18 cellular contexts compared by ENCODE assay signal in genomic region chr19:11684987-11685675, GRCh38. TPM values are rescaled to one million over a fixed set of nuclear protein-coding genes. Genes with fewer than 3 reads are reported as not detected.
DNase-seq lines count a peak whose midpoint lies in the region; ATAC-seq and TF ChIP-seq lines count a peak whose summit lies in the region.
"Had no signal": no experiment of that assay in that cellular context is flagged by ENCODE, and none has a peak within 500 bp of the region (broad histone marks: within the 10 kb centered on the region; RNA-seq: fewer than 3 reads in every experiment).

No MANE protein-coding gene starts in this region.

- H3K36me3 ChIP-seq in HEK293 (ENCODE audit: control insufficient read depth in 2 of 2, insufficient read depth in 1 of 2, low read length in 2 of 2) = peaks cover 0 to 73% of the 10 kb centered on the region in 2 experiments; a peak in 2 of 3 replicates
- H3K36me3 ChIP-seq in OCI-LY3 (replicated peaks; ENCODE audit: low read depth, low read length) = peaks cover 95% of the 10 kb centered on the region
- H3K36me3 ChIP-seq in endodermal cell (ENCODE audit: control insufficient read depth, insufficient read depth, low read length) = peaks cover 71% of the 10 kb centered on the region
- H3K36me3 ChIP-seq in subcutaneous abdominal adipose tissue (ENCODE audit: control insufficient read depth in 5 of 5, insufficient read depth in 5 of 5, low read length in 5 of 5) = peaks cover 0 to 15% (median 4%) of the 10 kb centered on the region in 5 donors

- no peak overlapping the region for H2AFZ ChIP-seq in OCI-LY3 (ENCODE audit: low read depth, low read length)
- H2AFZ ChIP-seq: GM23338 had no signal

- H3K36me3 Mint-ChIP-seq in endodermal cell (ENCODE audit: low read depth) = peaks cover 68% of the 10 kb centered on the region

- no peak for ATAC-seq in GM21717 (IDR thresholded peaks at IDR 0.05; ENCODE audit: unreplicated experiment)
- ATAC-seq: GM23338 had no signal

- CTCF ChIA-PET in HEK293 (lab: Yijun Ruan, JAX) = interaction anchor here (1.6 kb wide), 1 partner anchor 15 kb away, joined by 10 read pairs; no protein-coding TSS in a partner anchor

- H3K27me3 Mint-ChIP-seq in endodermal cell (ENCODE audit: insufficient read depth) = no peaks in the 10 kb centered on the region

- H3K27ac Mint-ChIP-seq in endodermal cell = no peak overlapping the region
- H3K27ac Mint-ChIP-seq: CD4-positive, alpha-beta memory T cell; GM23338; HFFc6 had no signal

- H3K4me2 ChIP-seq in OCI-LY3 (ENCODE audit: low read length) = no peak overlapping the region
- H3K4me2 ChIP-seq: GM23338 had no signal

- H3K27ac ChIP-seq in HEK293 (ENCODE audit: extremely low read depth, low read depth, low read length) (no peak overlapping the region), OCI-LY3 (ENCODE audit: low read length) (no peak overlapping the region), endodermal cell (ENCODE audit: low read depth, low read length) (no peak overlapping the region), subcutaneous abdominal adipose tissue (ENCODE audit: low read depth, low read length) (no peak overlapping the region)
- H3K27ac ChIP-seq: C4-2B, HL-60 had no signal

- no peaks in the 10 kb centered on the region for H3K4me1 Mint-ChIP-seq in endodermal cell
- H3K4me1 Mint-ChIP-seq: CD4-positive, alpha-beta memory T cell; GM23338 had no signal

- no peaks in the 10 kb centered on the region for H4K20me1 ChIP-seq in OCI-LY3 (ENCODE audit: insufficient read depth, low read length)

- H3K4me3 Mint-ChIP-seq in endodermal cell = no peak overlapping the region
- H3K4me3 Mint-ChIP-seq: CD4-positive, alpha-beta memory T cell; GM23338; HFFc6 had no signal

- WGBS in endodermal cell (ENCODE audit: insufficient coverage in 1 of 2, insufficient read length in 1 of 2), 2 experiments = 83 to 97% methylated on average over 1 to 3 of the region's 3 CpGs

- H3K9ac ChIP-seq in OCI-LY3 (ENCODE audit: low read length) (no peak overlapping the region), endodermal cell (ENCODE audit: extremely low read depth, low read length, poor library complexity, severe bottlenecking) (no peak overlapping the region), subcutaneous abdominal adipose tissue (ENCODE audit: low read length in 5 of 5) (no peak overlapping the region)

- H3K4me1 ChIP-seq in HEK293 (ENCODE audit: control insufficient read depth, insufficient read depth, low read length) = no peaks in the 10 kb centered on the region
- H3K4me1 ChIP-seq in OCI-LY3 (ENCODE audit: low read length) = peaks cover 14% of the 10 kb centered on the region
- no peaks in the 10 kb centered on the region for H3K4me1 ChIP-seq in endodermal cell (ENCODE audit: control insufficient read depth, insufficient read depth, low read length)
- peaks cover 0 to 2% (median 0%) of the 10 kb centered on the region in 5 donors for H3K4me1 ChIP-seq in subcutaneous abdominal adipose tissue (ENCODE audit: control insufficient read depth in 5 of 5, insufficient read depth in 5 of 5, low read length in 5 of 5)

- no peak for TF ChIP-seq CTCF in HEK293 (tag by site-specific recombination; IDR thresholded peaks at IDR 0.05)
- no peak for TF ChIP-seq CTCF in OCI-LY3 (IDR thresholded peaks at IDR 0.05; ENCODE audit: low read depth, low read length)
- no peak for TF ChIP-seq CTCF in endodermal cell (conservative IDR thresholded peaks at IDR 0.05)

- no peak for DNase-seq in endodermal cell
- DNase-seq in activated CD8-positive, alpha-beta memory T cell treated with anti-CD3 and anti-CD28 coated beads for 24 hours = no peak
- DNase-seq in effector CD8-positive, alpha-beta T cell (lab: John Stamatoyannopoulos, UW) = no peak
- DNase-seq: ACHN; Calu3; CD4-positive, alpha-beta memory T cell; DMS79 treated with DMSO at 0.1 percent for 48 hours; HCEC 1CT; HFFc6; IMR-90; KG1 had no signal

- H3K9me3 Mint-ChIP-seq in endodermal cell = peaks cover 91% of the 10 kb centered on the region

- peaks cover 6% of the 10 kb centered on the region; the same call in 1 of the 2 replicates for H3K27me3 ChIP-seq in OCI-LY3 (ENCODE audit: low read depth, low read length)
- H3K27me3 ChIP-seq in endodermal cell (ENCODE audit: control insufficient read depth, insufficient read depth, low read length, poor library complexity, severe bottlenecking) = no peaks in the 10 kb centered on the region
- H3K27me3 ChIP-seq in subcutaneous abdominal adipose tissue (ENCODE audit: control insufficient read depth in 5 of 5, insufficient read depth in 4 of 5, low read length in 5 of 5) = no peaks in the 10 kb centered on the region

- peaks cover 11% of the 10 kb centered on the region for H3K79me2 ChIP-seq in OCI-LY3 (ENCODE audit: low read length)

- POLR2A ChIA-PET in HEK293 (lab: Yijun Ruan, JAX) = no interaction called here

- no peak overlapping the region for H3K4me3 ChIP-seq in HEK293 (ENCODE audit: low read depth, low read length)
- H3K4me3 ChIP-seq in OCI-LY3 (ENCODE audit: low read length) = peak overlapping the region; percentile 21; the same call in 1 of the 2 replicates
- H3K4me3 ChIP-seq in endodermal cell (ENCODE audit: low read length) = peak overlapping the region; percentile 19
- H3K4me3 ChIP-seq in subcutaneous abdominal adipose tissue (ENCODE audit: low read depth in 1 of 5, low read length in 5 of 5) = peak overlapping the region in 3 of 5 donors; percentile 7 to 32 (median 13)
- H3K4me3 ChIP-seq: GM23338 had no signal

- no peaks in the 10 kb centered on the region for H3K9me3 ChIP-seq in HEK293 (ENCODE audit: control insufficient read depth, insufficient read depth, low read depth, low read length)
- H3K9me3 ChIP-seq in OCI-LY3 (ENCODE audit: insufficient read depth, low read length) = peaks cover 80% of the 10 kb centered on the region
- peaks cover 98% of the 10 kb centered on the region for H3K9me3 ChIP-seq in endodermal cell (ENCODE audit: control insufficient read depth, low read length)
- peaks cover 17 to 49% (median 37%) of the 10 kb centered on the region in 5 donors for H3K9me3 ChIP-seq in subcutaneous abdominal adipose tissue (ENCODE audit: control insufficient read depth in 5 of 5, low read length in 5 of 5)

TF ChIP-seq in HEK293, 187 proteins besides CTCF, POLR2A, EP300 and RAD21:
- TF ChIP-seq TRIM28 (IDR thresholded peaks at IDR 0.05; ENCODE audit: borderline replicate concordance, low read length) = 0 out of 2 replicates have a peak, but pooled peaks have one; percentile 25
- no peak for TF ChIP-seq ZNF366 (tag by site-specific recombination; conservative IDR thresholded peaks at IDR 0.05)
- TF ChIP-seq SETDB1 (IDR thresholded peaks at IDR 0.05; ENCODE audit: insufficient read length, low read length) = peak; percentile 98
- TF ChIP-seq HOXC10 (CRISPR knock-in tag; IDR thresholded peaks at IDR 0.05) = no peak
- TF ChIP-seq ZNF610 (tag by site-specific recombination; IDR thresholded peaks at IDR 0.05; ENCODE audit: borderline replicate concordance) = no peak
- TF ChIP-seq ZNF280D (tag by site-specific recombination; IDR thresholded peaks at IDR 0.05) = peak; percentile 86
- peak; percentile 60; the same call in 1 of the 2 replicates for TF ChIP-seq ZNF549 (tag by site-specific recombination; IDR thresholded peaks at IDR 0.05)

RNA-seq across cellular contexts. Expression of gene ZNF823, which starts 53.6 kb away (rescaled TPM):
- 10 to 100 TPM in 1 of 2 donors, 1 to 10 TPM in 1; 9.5 to 10.6 TPM for total RNA-seq in endodermal cell
- 6.2 TPM for polyA plus RNA-seq in endodermal cell (2013, experiment 1 of 2)
- polyA plus RNA-seq in endodermal cell (2013, experiment 2 of 2) = 5.2 TPM
